Comparison of ENCODE assay signal across 1 cellular context in the genomic region with DNA sequence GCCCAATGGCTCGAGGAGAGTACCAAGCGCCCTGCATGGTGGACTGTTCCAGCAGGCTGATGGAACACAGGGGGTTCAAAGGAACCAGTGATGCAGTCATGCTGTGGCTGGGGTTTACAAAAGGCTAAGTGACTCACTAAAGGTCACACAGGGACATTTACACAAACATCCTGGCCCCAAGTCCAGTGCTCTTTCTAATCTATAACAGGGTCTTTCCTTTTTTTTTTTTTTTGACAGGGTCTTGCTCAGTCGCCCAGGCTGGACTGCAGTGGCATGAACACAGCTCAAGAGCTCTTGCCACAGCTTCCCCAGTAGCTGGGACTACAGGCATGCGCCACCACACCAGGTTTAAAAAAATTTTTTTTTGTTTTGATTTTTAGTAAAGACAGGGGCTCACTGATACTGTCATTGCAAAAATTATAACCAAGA.
TF ChIP-seq lines count a peak whose summit lies in the region.

No MANE protein-coding gene starts in this region.

TF ChIP-seq in HepG2, 621 proteins besides CTCF, POLR2A, EP300 and RAD21 (continued from another document and continues in another):
- TF ChIP-seq, protein P1, sequence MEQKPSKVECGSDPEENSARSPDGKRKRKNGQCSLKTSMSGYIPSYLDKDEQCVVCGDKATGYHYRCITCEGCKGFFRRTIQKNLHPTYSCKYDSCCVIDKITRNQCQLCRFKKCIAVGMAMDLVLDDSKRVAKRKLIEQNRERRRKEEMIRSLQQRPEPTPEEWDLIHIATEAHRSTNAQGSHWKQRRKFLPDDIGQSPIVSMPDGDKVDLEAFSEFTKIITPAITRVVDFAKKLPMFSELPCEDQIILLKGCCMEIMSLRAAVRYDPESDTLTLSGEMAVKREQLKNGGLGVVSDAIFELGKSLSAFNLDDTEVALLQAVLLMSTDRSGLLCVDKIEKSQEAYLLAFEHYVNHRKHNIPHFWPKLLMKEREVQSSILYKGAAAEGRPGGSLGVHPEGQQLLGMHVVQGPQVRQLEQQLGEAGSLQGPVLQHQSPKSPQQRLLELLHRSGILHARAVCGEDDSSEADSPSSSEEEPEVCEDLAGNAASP (CRISPR knock-in tag; IDR thresholded peaks at IDR 0.05; ENCODE audit: borderline replicate concordance) = peak; percentile 99
- TF ChIP-seq ZNF350 (CRISPR knock-in tag; IDR thresholded peaks at IDR 0.05; ENCODE audit: borderline replicate concordance, low read depth) (peak; percentile 62; the same call in 1 of the 2 replicates), HES4 (CRISPR knock-in tag; IDR thresholded peaks at IDR 0.05; ENCODE audit: borderline replicate concordance) (no peak), ZNF772 (CRISPR knock-in tag; IDR thresholded peaks at IDR 0.05) (no peak), SOX5 (CRISPR knock-in tag; IDR thresholded peaks at IDR 0.05; ENCODE audit: borderline replicate concordance) (peak; percentile 59), ZNF224 (CRISPR knock-in tag; IDR thresholded peaks at IDR 0.05) (no peak), HMG20B (CRISPR knock-in tag; conservative IDR thresholded peaks at IDR 0.05) (no peak), PLRG1 (conservative IDR thresholded peaks at IDR 0.05) (no peak), MAFF (IDR thresholded peaks at IDR 0.05; ENCODE audit: low read depth, low read length) (no peak), CHCHD3 (CRISPR knock-in tag; IDR thresholded peaks at IDR 0.05) (no peak), ZNF382 (CRISPR knock-in tag; IDR thresholded peaks at IDR 0.05; ENCODE audit: borderline replicate concordance) (no peak), YY1 (IDR thresholded peaks at IDR 0.05; ENCODE audit: insufficient read depth, insufficient replicate concordance, low read depth, low read length) (peak; percentile 22), MTF2 (CRISPR knock-in tag; IDR thresholded peaks at IDR 0.05; ENCODE audit: borderline replicate concordance) (no peak), HNRNPUL1 (IDR thresholded peaks at IDR 0.05; ENCODE audit: low read depth, low read length) (no peak), XBP1 (CRISPR knock-in tag; IDR thresholded peaks at IDR 0.05) (no peak), TEAD3 (CRISPR knock-in tag; optimal IDR thresholded peaks at IDR 0.05; ENCODE audit: borderline replicate concordance) (peak; percentile 57), KLF9 (CRISPR knock-in tag; IDR thresholded peaks at IDR 0.05; ENCODE audit: low read depth) (no peak), WIZ (CRISPR knock-in tag; IDR thresholded peaks at IDR 0.05) (no peak), SATB2 (CRISPR knock-in tag; IDR thresholded peaks at IDR 0.05) (no peak), ZNF263 (CRISPR knock-in tag; IDR thresholded peaks at IDR 0.05) (no peak), LCORL (IDR thresholded peaks at IDR 0.05) (no peak), LCORL (CRISPR knock-in tag; IDR thresholded peaks at IDR 0.05) (peak; percentile 85; the same call in 1 of the 2 replicates), MEF2D (CRISPR knock-in tag; IDR thresholded peaks at IDR 0.05) (peak; percentile 50; the same call in 1 of the 2 replicates), ZMYM2 (CRISPR knock-in tag; IDR thresholded peaks at IDR 0.05) (peak; percentile 88; the same call in 1 of the 2 replicates), RELA (CRISPR knock-in tag; IDR thresholded peaks at IDR 0.05) (no peak), ARID2 (CRISPR knock-in tag; IDR thresholded peaks at IDR 0.05; ENCODE audit: borderline replicate concordance) (no peak), REL (CRISPR knock-in tag; conservative IDR thresholded peaks at IDR 0.05) (no peak), HNRNPK (IDR thresholded peaks at IDR 0.05; ENCODE audit: low read depth, low read length, poor library complexity, severe bottlenecking) (no peak), MTA1 (CRISPR knock-in tag; IDR thresholded peaks at IDR 0.05; ENCODE audit: borderline replicate concordance) (no peak), MBD4 (IDR thresholded peaks at IDR 0.05; ENCODE audit: borderline replicate concordance, low read length) (no peak), ZNF30 (CRISPR knock-in tag; IDR thresholded peaks at IDR 0.05) (no peak), ZNF367 (CRISPR knock-in tag; IDR thresholded peaks at IDR 0.05; ENCODE audit: borderline replicate concordance) (no peak), NR2F1 (CRISPR knock-in tag; IDR thresholded peaks at IDR 0.05) (peak; percentile 92 to 96), ZFP36L1 (CRISPR knock-in tag; IDR thresholded peaks at IDR 0.05) (no peak)
- TF ChIP-seq, protein P2, sequence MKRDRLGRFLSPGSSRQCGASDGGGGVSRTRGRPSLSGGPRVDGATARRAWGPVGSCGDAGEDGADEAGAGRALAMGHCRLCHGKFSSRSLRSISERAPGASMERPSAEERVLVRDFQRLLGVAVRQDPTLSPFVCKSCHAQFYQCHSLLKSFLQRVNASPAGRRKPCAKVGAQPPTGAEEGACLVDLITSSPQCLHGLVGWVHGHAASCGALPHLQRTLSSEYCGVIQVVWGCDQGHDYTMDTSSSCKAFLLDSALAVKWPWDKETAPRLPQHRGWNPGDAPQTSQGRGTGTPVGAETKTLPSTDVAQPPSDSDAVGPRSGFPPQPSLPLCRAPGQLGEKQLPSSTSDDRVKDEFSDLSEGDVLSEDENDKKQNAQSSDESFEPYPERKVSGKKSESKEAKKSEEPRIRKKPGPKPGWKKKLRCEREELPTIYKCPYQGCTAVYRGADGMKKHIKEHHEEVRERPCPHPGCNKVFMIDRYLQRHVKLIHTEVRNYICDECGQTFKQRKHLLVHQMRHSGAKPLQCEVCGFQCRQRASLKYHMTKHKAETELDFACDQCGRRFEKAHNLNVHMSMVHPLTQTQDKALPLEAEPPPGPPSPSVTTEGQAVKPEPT (CRISPR knock-in tag; IDR thresholded peaks at IDR 0.05; ENCODE audit: low read depth) = no peak
- TF ChIP-seq, protein P3, sequence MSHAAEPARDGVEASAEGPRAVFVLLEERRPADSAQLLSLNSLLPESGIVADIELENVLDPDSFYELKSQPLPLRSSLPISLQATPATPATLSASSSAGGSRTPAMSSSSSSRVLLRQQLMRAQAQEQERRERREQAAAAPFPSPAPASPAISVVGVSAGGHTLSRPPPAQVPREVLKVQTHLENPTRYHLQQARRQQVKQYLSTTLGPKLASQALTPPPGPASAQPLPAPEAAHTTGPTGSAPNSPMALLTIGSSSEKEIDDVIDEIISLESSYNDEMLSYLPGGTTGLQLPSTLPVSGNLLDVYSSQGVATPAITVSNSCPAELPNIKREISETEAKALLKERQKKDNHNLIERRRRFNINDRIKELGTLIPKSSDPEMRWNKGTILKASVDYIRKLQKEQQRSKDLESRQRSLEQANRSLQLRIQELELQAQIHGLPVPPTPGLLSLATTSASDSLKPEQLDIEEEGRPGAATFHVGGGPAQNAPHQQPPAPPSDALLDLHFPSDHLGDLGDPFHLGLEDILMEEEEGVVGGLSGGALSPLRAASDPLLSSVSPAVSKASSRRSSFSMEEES (CRISPR knock-in tag; IDR thresholded peaks at IDR 0.05) = peak; percentile 65
- TF ChIP-seq, protein P4, sequence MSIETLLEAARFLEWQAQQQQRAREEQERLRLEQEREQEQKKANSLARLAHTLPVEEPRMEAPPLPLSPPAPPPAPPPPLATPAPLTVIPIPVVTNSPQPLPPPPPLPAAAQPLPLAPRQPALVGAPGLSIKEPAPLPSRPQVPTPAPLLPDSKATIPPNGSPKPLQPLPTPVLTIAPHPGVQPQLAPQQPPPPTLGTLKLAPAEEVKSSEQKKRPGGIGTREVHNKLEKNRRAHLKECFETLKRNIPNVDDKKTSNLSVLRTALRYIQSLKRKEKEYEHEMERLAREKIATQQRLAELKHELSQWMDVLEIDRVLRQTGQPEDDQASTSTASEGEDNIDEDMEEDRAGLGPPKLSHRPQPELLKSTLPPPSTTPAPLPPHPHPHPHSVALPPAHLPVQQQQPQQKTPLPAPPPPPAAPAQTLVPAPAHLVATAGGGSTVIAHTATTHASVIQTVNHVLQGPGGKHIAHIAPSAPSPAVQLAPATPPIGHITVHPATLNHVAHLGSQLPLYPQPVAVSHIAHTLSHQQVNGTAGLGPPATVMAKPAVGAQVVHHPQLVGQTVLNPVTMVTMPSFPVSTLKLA (IDR thresholded peaks at IDR 0.05) = no peak
- TF ChIP-seq, protein P5, sequence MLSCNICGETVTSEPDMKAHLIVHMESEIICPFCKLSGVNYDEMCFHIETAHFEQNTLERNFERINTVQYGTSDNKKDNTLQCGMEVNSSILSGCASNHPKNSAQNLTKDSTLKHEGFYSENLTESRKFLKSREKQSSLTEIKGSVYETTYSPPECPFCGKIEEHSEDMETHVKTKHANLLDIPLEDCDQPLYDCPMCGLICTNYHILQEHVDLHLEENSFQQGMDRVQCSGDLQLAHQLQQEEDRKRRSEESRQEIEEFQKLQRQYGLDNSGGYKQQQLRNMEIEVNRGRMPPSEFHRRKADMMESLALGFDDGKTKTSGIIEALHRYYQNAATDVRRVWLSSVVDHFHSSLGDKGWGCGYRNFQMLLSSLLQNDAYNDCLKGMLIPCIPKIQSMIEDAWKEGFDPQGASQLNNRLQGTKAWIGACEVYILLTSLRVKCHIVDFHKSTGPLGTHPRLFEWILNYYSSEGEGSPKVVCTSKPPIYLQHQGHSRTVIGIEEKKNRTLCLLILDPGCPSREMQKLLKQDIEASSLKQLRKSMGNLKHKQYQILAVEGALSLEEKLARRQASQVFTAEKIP (CRISPR knock-in tag; IDR thresholded peaks at IDR 0.05; ENCODE audit: borderline replicate concordance) = no peak
- TF ChIP-seq, protein P6, sequence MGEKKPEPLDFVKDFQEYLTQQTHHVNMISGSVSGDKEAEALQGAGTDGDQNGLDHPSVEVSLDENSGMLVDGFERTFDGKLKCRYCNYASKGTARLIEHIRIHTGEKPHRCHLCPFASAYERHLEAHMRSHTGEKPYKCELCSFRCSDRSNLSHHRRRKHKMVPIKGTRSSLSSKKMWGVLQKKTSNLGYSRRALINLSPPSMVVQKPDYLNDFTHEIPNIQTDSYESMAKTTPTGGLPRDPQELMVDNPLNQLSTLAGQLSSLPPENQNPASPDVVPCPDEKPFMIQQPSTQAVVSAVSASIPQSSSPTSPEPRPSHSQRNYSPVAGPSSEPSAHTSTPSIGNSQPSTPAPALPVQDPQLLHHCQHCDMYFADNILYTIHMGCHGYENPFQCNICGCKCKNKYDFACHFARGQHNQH (CRISPR knock-in tag; IDR thresholded peaks at IDR 0.05) = peak; percentile 79
- TF ChIP-seq, protein P7, sequence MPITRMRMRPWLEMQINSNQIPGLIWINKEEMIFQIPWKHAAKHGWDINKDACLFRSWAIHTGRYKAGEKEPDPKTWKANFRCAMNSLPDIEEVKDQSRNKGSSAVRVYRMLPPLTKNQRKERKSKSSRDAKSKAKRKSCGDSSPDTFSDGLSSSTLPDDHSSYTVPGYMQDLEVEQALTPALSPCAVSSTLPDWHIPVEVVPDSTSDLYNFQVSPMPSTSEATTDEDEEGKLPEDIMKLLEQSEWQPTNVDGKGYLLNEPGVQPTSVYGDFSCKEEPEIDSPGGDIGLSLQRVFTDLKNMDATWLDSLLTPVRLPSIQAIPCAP (CRISPR knock-in tag; IDR thresholded peaks at IDR 0.05; ENCODE audit: low read depth) = no peak
- TF ChIP-seq, protein P8, sequence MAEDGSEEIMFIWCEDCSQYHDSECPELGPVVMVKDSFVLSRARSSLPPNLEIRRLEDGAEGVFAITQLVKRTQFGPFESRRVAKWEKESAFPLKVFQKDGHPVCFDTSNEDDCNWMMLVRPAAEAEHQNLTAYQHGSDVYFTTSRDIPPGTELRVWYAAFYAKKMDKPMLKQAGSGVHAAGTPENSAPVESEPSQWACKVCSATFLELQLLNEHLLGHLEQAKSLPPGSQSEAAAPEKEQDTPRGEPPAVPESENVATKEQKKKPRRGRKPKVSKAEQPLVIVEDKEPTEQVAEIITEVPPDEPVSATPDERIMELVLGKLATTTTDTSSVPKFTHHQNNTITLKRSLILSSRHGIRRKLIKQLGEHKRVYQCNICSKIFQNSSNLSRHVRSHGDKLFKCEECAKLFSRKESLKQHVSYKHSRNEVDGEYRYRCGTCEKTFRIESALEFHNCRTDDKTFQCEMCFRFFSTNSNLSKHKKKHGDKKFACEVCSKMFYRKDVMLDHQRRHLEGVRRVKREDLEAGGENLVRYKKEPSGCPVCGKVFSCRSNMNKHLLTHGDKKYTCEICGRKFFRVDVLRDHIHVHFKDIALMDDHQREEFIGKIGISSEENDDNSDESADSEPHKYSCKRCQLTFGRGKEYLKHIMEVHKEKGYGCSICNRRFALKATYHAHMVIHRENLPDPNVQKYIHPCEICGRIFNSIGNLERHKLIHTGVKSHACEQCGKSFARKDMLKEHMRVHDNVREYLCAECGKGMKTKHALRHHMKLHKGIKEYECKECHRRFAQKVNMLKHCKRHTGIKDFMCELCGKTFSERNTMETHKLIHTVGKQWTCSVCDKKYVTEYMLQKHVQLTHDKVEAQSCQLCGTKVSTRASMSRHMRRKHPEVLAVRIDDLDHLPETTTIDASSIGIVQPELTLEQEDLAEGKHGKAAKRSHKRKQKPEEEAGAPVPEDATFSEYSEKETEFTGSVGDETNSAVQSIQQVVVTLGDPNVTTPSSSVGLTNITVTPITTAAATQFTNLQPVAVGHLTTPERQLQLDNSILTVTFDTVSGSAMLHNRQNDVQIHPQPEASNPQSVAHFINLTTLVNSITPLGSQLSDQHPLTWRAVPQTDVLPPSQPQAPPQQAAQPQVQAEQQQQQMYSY (CRISPR knock-in tag; IDR thresholded peaks at IDR 0.05) = no peak
- TF ChIP-seq, protein P9, sequence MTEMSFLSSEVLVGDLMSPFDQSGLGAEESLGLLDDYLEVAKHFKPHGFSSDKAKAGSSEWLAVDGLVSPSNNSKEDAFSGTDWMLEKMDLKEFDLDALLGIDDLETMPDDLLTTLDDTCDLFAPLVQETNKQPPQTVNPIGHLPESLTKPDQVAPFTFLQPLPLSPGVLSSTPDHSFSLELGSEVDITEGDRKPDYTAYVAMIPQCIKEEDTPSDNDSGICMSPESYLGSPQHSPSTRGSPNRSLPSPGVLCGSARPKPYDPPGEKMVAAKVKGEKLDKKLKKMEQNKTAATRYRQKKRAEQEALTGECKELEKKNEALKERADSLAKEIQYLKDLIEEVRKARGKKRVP (CRISPR knock-in tag; IDR thresholded peaks at IDR 0.05) = peak in 1 of 2 experiments; percentile 64; a peak in 1 of 4 replicates
- TF ChIP-seq, protein P10, sequence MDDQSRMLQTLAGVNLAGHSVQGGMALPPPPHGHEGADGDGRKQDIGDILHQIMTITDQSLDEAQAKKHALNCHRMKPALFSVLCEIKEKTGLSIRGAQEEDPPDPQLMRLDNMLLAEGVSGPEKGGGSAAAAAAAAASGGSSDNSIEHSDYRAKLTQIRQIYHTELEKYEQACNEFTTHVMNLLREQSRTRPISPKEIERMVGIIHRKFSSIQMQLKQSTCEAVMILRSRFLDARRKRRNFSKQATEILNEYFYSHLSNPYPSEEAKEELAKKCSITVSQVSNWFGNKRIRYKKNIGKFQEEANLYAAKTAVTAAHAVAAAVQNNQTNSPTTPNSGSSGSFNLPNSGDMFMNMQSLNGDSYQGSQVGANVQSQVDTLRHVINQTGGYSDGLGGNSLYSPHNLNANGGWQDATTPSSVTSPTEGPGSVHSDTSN (CRISPR knock-in tag; IDR thresholded peaks at IDR 0.05; ENCODE audit: borderline replicate concordance) = no peak
- TF ChIP-seq, protein P11, sequence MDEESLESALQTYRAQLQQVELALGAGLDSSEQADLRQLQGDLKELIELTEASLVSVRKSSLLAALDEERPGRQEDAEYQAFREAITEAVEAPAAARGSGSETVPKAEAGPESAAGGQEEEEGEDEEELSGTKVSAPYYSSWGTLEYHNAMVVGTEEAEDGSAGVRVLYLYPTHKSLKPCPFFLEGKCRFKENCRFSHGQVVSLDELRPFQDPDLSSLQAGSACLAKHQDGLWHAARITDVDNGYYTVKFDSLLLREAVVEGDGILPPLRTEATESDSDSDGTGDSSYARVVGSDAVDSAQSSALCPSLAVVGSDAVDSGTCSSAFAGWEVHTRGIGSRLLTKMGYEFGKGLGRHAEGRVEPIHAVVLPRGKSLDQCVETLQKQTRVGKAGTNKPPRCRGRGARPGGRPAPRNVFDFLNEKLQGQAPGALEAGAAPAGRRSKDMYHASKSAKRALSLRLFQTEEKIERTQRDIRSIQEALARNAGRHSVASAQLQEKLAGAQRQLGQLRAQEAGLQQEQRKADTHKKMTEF (CRISPR knock-in tag; IDR thresholded peaks at IDR 0.05) = peak; percentile 85
